Comparison of ENCODE assay signal across 21 cellular contexts in genomic region chr6:43673444-43674063, GRCh38. TPM values are rescaled to one million over a fixed set of nuclear protein-coding genes. Genes with fewer than 3 reads are reported as not detected.
DNase-seq lines count a peak whose midpoint lies in the region; ATAC-seq and TF ChIP-seq lines count a peak whose summit lies in the region.
"Had no signal": no experiment of that assay in that cellular context is flagged by ENCODE, and none has a peak within 500 bp of the region (broad histone marks: within the 10 kb centered on the region; RNA-seq: fewer than 3 reads in every experiment).

No MANE protein-coding gene starts in this region.

- no peak for ATAC-seq in Right ventricle myocardium inferior
- ATAC-seq: activated T-cell treated with anti-CD3 and anti-CD28 coated beads, Interleukin-2, amount 50 U/mL, for 4 hours; heart left ventricle had no signal

- 47 to 67% (median 56%) methylated on average over 3 to 15 of the region's 15 CpGs for WGBS in adrenal gland, 4 donors

- H3K4me1 ChIP-seq in adrenal gland (replicated peaks in 1 of 2): peaks cover 24 to 39% of the 10 kb centered on the region in 2 donors

- TF ChIP-seq CTCF in adrenal gland (IDR thresholded peaks at IDR 0.05) (no peak), dorsolateral prefrontal cortex (IDR thresholded peaks at IDR 0.05 in 54 of 56, conservative IDR thresholded peaks at IDR 0.05 in 2 of 56; ENCODE audit: low read depth in 1 of 56, partially characterized antibody in 56 of 56) (no peak)

- H3K36me3 ChIP-seq in adrenal gland (replicated peaks in 1 of 2): peaks cover 0 to 70% of the 10 kb centered on the region in 2 donors

- intact Hi-C loops in adrenal gland (cut with DNase I) (no loop called here), dorsolateral prefrontal cortex (cut with DNase I) (no loop called here), Right ventricle myocardium inferior (cut with DNase I) (no loop called here)

- peak overlapping the region in 3 of 5 donors; percentile 75 to 85 (median 77) for H3K27ac ChIP-seq in adrenal gland
- H3K27ac ChIP-seq in dorsolateral prefrontal cortex: peak overlapping the region in 56 of 59 donors; percentile 0 to 87 (median 70)
- no peak overlapping the region for H3K27ac ChIP-seq in substantia nigra (ENCODE audit: low read depth, low read length, poor library complexity, severe bottlenecking)
- H3K27ac ChIP-seq: brain microvascular endothelial cell, KMS-11, VCaP had no signal

- TF ChIP-seq POLR2A in adrenal gland (IDR thresholded peaks at IDR 0.05): no peak

- H3K9me3 ChIP-seq in adrenal gland (replicated peaks in 1 of 3): no peaks in the 10 kb centered on the region
- H3K9me3 ChIP-seq: esophagus squamous epithelium, heart left ventricle, mucosa of descending colon had no signal

- DNase-seq in adrenal gland: peak; percentile 69 to 83 (median 77)
- DNase-seq in dorsolateral prefrontal cortex: peak in 9 of 10 donors; percentile 24 to 79 (median 58)
- DNase-seq in middle frontal gyrus (ENCODE audit: extremely low spot score, low spot score): peak; percentile 58
- peak in 30 of 49 donors; percentile 4 to 74 (median 27) for DNase-seq in substantia nigra (lab: John Stamatoyannopoulos, UW)
- DNase-seq in HK-2 (ENCODE audit: unreplicated experiment): no peak
- DNase-seq in NK-92 (lab: John Stamatoyannopoulos, UW; ENCODE audit: unreplicated experiment): no peak
- DNase-seq in dermis blood vessel endothelial cell: no peak
- DNase-seq in Right ventricle myocardium inferior (ENCODE audit: missing footprints): no peak
- DNase-seq: activated CD4-positive, alpha-beta memory T cell treated with anti-CD3 and anti-CD28 coated beads for 36 hours; activated naive CD4-positive, alpha-beta T cell treated with anti-CD3 and anti-CD28 coated beads, Interleukin-2, amount 50 U/mL, for 16 hours; activated T-cell treated with anti-CD3 and anti-CD28 coated beads, Interleukin-2, amount 50 U/mL, for 4 hours; brain microvascular endothelial cell; esophagus squamous epithelium; heart left ventricle; NCI-H2081 treated with DMSO at 0.1 percent for 48 hours; NCI-H526; stimulated activated CD4-positive, alpha-beta T cell treated with anti-CD3 and anti-CD28 coated beads, Interleukin-1b, Interleukin-23, amount 100 ng/mL, for 48 hours had no signal

- H3K27me3 ChIP-seq in adrenal gland (no peaks in the 10 kb centered on the region), dorsolateral prefrontal cortex (no peaks in the 10 kb centered on the region)
- H3K27me3 ChIP-seq: brain microvascular endothelial cell, esophagus squamous epithelium, heart left ventricle had no signal

- H3K4me3 ChIP-seq in adrenal gland (no peak overlapping the region), dorsolateral prefrontal cortex (no peak overlapping the region)
- H3K4me3 ChIP-seq: esophagus squamous epithelium, heart left ventricle, mucosa of descending colon had no signal

RNA-seq across cellular contexts. Expression of gene MRPS18A, which starts 14.0 kb away (rescaled TPM):
- total RNA-seq in adrenal gland (10 to 100 TPM; 47.8 to 64.8 (median 52.0) TPM), dorsolateral prefrontal cortex (10 to 100 TPM; 19.1 to 45.5 (median 32.6) TPM), dermis blood vessel endothelial cell (44.2 and 57.1 TPM in 2 replicates), Right ventricle myocardium inferior (43.1 TPM)
- 10 to 100 TPM; 24.8 to 75.1 (median 33.1) TPM for polyA plus RNA-seq in adrenal gland

RNA-seq across cellular contexts. Expression of gene RSPH9, which starts 28.7 kb away (rescaled TPM):
- under 1 TPM in 6 of 8 donors, not detected in 2; 0.20 to 0.69 (median 0.35) TPM for total RNA-seq in adrenal gland
- under 1 TPM; 0.22 to 0.72 (median 0.71) TPM for polyA plus RNA-seq in adrenal gland
- total RNA-seq in dorsolateral prefrontal cortex: 1 to 10 TPM in 7 of 120 experiments, under 1 TPM in 101, not detected in 12; 0.18 to 1.5 (median 0.52) TPM
- 0.23 and 0.34 TPM in 2 replicates for total RNA-seq in dermis blood vessel endothelial cell
- 0.11 TPM for total RNA-seq in Right ventricle myocardium inferior
- total RNA-seq: activated CD4-positive, alpha-beta memory T cell treated with anti-CD3 and anti-CD28 coated beads for 36 hours; activated T-cell treated with anti-CD3 and anti-CD28 coated beads, Interleukin-2, amount 50 U/mL, for 4 hours had no signal
- polyA plus RNA-seq: keratinocyte had no signal

RNA-seq across cellular contexts. Expression of gene MAD2L1BP, which starts 37.9 kb away (rescaled TPM):
- total RNA-seq in adrenal gland: 100 to 1,000 TPM in 1 of 8 donors, 10 to 100 TPM in 7; 16.1 to 112 (median 28.9) TPM
- polyA plus RNA-seq in adrenal gland: 10 to 100 TPM; 15.2 to 26.2 (median 18.2) TPM
- 10 to 100 TPM; 10.4 to 32.4 (median 21.9) TPM for total RNA-seq in dorsolateral prefrontal cortex
- total RNA-seq in dermis blood vessel endothelial cell: 38.5 and 51.9 TPM in 2 replicates
- total RNA-seq in Right ventricle myocardium inferior: 26.7 TPM

RNA-seq across cellular contexts. Expression of gene GTPBP2, which starts 44.5 kb away (rescaled TPM):
- 10 to 100 TPM; 16.5 to 59.3 (median 39.8) TPM for total RNA-seq in adrenal gland
- polyA plus RNA-seq in adrenal gland: 10 to 100 TPM; 26.9 to 73.5 (median 65.1) TPM
- total RNA-seq in dorsolateral prefrontal cortex: 10 to 100 TPM; 26.4 to 55.6 (median 40.4) TPM
- 43.6 and 49.4 TPM in 2 replicates for total RNA-seq in dermis blood vessel endothelial cell
- total RNA-seq in Right ventricle myocardium inferior: 23.9 TPM

Comparison
In these comparisons a context has a peak if more than half of its experiments do, and no peak if none do; other contexts are left out.
1. DNase-seq: peak in adrenal gland (7 of 7), dorsolateral prefrontal cortex (9 of 10), middle frontal gyrus (single experiment) and substantia nigra (30 of 49); none in HK-2 (single experiment), NK-92 (single experiment), dermis blood vessel endothelial cell (single experiment) and Right ventricle myocardium inferior (single experiment).